Comparison of ENCODE assay signal across 21 cellular contexts in genomic region chr7:107315821-107316220, GRCh38.
"Had no signal": no experiment of that assay in that cellular context is flagged by ENCODE, and none has a peak within 500 bp of the region (broad histone marks: within the 10 kb centered on the region; RNA-seq: fewer than 3 reads in every experiment).

No MANE protein-coding gene starts in this region.

- H3K36me3 ChIP-seq: brain microvascular endothelial cell, cardiac muscle cell, colonic mucosa had no signal

- DNase-seq: activated CD4-positive, alpha-beta T cell treated with anti-CD3 and anti-CD28 coated beads for 48 hours; activated CD4-positive, alpha-beta T cell treated with anti-CD3 and anti-CD28 coated beads, Interleukin-2, amount 50 U/mL, for 4 hours; activated CD4-positive, CD25-positive, alpha-beta regulatory T cell treated with anti-CD3 and anti-CD28 coated beads, Interleukin-2, amount 50 U/mL, for 72 hours; activated CD8-positive, alpha-beta memory T cell treated with anti-CD3 and anti-CD28 coated beads, Interleukin-2, amount 50 U/mL, for 48 hours; activated CD8-positive, alpha-beta T cell treated with anti-CD3 and anti-CD28 coated beads, Interleukin-2, amount 10 ng/mL, durations not matched to agents 7 days and 5 days; activated gamma-delta T cell treated with Interleukin-2 at 50 U/mL for 16 hours; activated naive CD4-positive, alpha-beta T cell treated with anti-CD3 and anti-CD28 coated beads, Interleukin-2, amount 50 U/mL, for 16 hours; activated naive CD8-positive, alpha-beta T cell treated with anti-CD3 and anti-CD28 coated beads, Interleukin-2, amount 10 ng/mL, durations not matched to agents 7 days and 5 days; activated T-cell treated with anti-CD3 and anti-CD28 coated beads, Interleukin-2, amount 50 U/mL, for 1 hour; amygdala; brain microvascular endothelial cell; colonic mucosa; NCI-H1930; NCI-H345; NCI-H510A; NCI-H748 treated with DMSO at 0.1 percent for 48 hours; SIG-M5; T-helper 17 cell; T-helper 9 cell had no signal

- H3K4me3 ChIP-seq: cardiac muscle cell, colonic mucosa had no signal

- H3K27me3 ChIP-seq: brain microvascular endothelial cell, cardiac muscle cell, colonic mucosa had no signal

- H3K27ac ChIP-seq: brain microvascular endothelial cell, cardiac muscle cell, colonic mucosa, KMS-11 had no signal

- H3K9me3 ChIP-seq: colonic mucosa had no signal

- H3K4me1 ChIP-seq: colonic mucosa had no signal
